1 cellular context compared by ENCODE assay signal in the genomic region with DNA sequence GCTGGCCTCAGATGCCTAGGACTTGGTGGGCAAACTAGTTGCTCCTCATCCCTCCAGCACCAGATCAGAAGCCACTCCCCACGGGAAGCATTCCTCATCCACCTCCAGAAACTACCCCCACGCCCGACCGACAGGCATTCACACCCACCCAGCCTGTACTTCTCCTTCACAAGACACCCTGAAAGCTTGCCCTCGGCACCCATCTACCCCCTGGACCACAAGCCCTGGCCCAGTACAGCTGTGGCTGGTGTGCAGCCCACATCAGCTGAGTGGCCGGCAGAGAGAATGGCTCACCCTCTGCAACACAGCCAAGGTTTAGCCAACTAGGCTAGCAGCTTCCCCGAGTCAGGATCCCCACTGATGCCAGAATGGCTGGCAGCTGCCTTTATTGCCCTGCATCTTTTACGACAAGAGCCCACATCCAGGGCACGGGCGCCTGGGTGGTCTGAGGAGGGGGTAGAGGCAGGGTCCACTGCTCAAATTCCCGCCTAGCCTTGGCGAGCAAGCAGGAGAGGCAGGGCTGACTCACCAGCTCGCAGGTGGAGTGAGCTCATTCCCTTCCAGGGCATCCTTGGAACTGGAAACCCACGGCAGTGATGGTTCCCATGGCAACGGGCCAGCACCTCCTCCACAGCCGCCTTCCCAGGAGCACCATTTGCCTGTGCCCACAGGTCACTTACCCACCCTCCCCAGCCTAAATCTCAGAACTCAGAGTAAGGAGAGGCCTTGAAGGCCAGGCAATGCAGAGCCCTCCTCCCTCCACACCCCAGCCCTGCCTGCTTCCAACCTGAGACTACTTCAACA.
TF ChIP-seq lines count a peak whose summit lies in the region.

No MANE protein-coding gene starts in this region.

TF ChIP-seq in IMR-90, 13 proteins besides CTCF, POLR2A, EP300 and RAD21:
- TF ChIP-seq FOS (IDR thresholded peaks at IDR 0.05; ENCODE audit: low read depth, low read length), result 0 out of 2 replicates have a peak, but pooled peaks have one; percentile 18
- no peak for TF ChIP-seq RFX5 (IDR thresholded peaks at IDR 0.05; ENCODE audit: low read depth, low read length)
- 0 out of 2 replicates have a peak, but pooled peaks have one; percentile 5 for TF ChIP-seq MAZ (IDR thresholded peaks at IDR 0.05; ENCODE audit: borderline replicate concordance, low read depth, low read length)
TF ChIP-seq in IMR-90: peak in this region for 2.
